In the genomic region with DNA sequence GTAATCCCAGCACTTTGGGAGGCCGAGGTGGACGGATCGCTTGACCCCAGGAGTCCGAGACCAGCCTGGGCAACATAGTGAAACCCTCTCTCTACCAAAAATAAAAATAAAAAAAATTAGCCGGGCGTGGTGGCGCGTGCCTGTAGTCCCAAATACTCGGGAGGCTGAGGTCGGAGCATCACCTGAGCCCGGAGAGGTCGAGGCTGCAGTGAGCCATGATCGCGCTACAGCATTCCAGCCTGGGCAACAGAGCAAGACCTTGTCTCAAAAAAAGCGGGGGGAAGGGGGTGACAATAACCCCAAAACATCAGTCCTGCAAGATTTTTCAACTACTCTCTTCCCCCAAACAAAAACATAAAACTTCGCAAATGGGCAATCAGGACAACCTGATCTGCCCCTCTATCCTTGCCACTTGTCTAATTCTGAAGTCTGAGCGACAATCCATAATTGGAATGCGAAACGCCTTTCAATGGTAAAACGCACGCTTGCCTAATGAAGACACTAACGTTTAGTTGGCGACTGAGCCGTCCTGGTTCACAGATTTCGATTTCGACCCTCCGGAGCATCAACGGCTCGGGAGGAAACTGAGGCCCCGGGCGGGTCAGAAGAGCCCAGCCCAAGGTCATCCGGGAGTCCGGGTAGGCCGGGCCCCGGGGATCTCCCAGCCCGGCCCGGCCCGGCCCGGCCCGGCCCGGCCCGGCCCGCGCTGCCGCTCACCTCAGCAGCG, we compare ENCODE assay signal across 8 cellular contexts. TPM values are rescaled to one million over a fixed set of nuclear protein-coding genes. Genes with fewer than 3 reads are reported as not detected.
A peak's percentile ranks its signal among the peaks of the same experiment; 100 is the strongest.
DNase-seq lines count a peak whose midpoint lies in the region; ATAC-seq and TF ChIP-seq lines count a peak whose summit lies in the region.

No MANE protein-coding gene starts in this region.

- ATAC-seq in GM21367 (IDR thresholded peaks at IDR 0.05; ENCODE audit: unreplicated experiment): peak; percentile 1

- peaks cover 7% of the 10 kb centered on the region for H3K36me3 Mint-ChIP-seq in activated naive CD8-positive, alpha-beta T cell

- TF ChIP-seq CTCF in kidney epithelial cell (IDR thresholded peaks at IDR 0.05; ENCODE audit: insufficient read depth, low read length, poor library complexity, severe bottlenecking) (no peak), testis (IDR thresholded peaks at IDR 0.05) (no peak)

- H3K4me1 ChIP-seq in ACC112 (ENCODE audit: control insufficient read depth, insufficient read depth, low read length, unreplicated experiment) (peaks cover 42% of the 10 kb centered on the region), testis (peaks cover 25% of the 10 kb centered on the region)

- WGBS in testis, 2 donors: 4 to 6% methylated on average over 29 to 45 of the region's 46 CpGs

- no peaks in the 10 kb centered on the region for H3K9me3 Mint-ChIP-seq in activated naive CD8-positive, alpha-beta T cell (ENCODE audit: low read depth)

- H3K4me3 ChIP-seq in ACC112 (ENCODE audit: low read depth, low read length) (peak overlapping the region; percentile 87), kidney epithelial cell (ENCODE audit: low read depth, low read length) (peak overlapping the region; percentile 62), testis (peak overlapping the region; percentile 95 to 97)

- H3K27ac ChIP-seq in ACC112 (ENCODE audit: low read depth, low read length): peak overlapping the region; percentile 72
- peak overlapping the region; percentile 92 to 94 for H3K27ac ChIP-seq in testis

- H3K79me2 ChIP-seq in ACC112 (ENCODE audit: control insufficient read depth, insufficient read depth, low read length, unreplicated experiment): peaks cover 55% of the 10 kb centered on the region

- intact Hi-C loops in testis (cut with DNase I; ENCODE audit: low total_unique reads): no loop called here

- TF ChIP-seq POLR2A in testis (IDR thresholded peaks at IDR 0.05): no peak

- peak overlapping the region; percentile 96 for H2AFZ ChIP-seq in ACC112 (ENCODE audit: low read length, unreplicated experiment)

- H3K9me3 ChIP-seq in testis: no peaks in the 10 kb centered on the region

- no peaks in the 10 kb centered on the region for H3K27me3 ChIP-seq in ACC112 (ENCODE audit: insufficient read depth, low read length)
- no peaks in the 10 kb centered on the region for H3K27me3 ChIP-seq in kidney epithelial cell (ENCODE audit: control insufficient read depth, insufficient read depth, low read length)
- H3K27me3 ChIP-seq in testis: no peaks in the 10 kb centered on the region

- H3K27me3 Mint-ChIP-seq in activated naive CD8-positive, alpha-beta T cell: no peaks in the 10 kb centered on the region

- peaks cover 14% of the 10 kb centered on the region; the same call in 1 of the 2 replicates for H3K36me3 ChIP-seq in ACC112 (ENCODE audit: insufficient read depth, low read length)
- H3K36me3 ChIP-seq in kidney epithelial cell (ENCODE audit: control insufficient read depth, insufficient read depth, low read length): no peaks in the 10 kb centered on the region
- H3K36me3 ChIP-seq in testis (ENCODE audit: low read depth, missing control alignments): no peaks in the 10 kb centered on the region

- peak overlapping the region; percentile 70 for H3K27ac Mint-ChIP-seq in activated naive CD8-positive, alpha-beta T cell

- H3K4me1 Mint-ChIP-seq in activated naive CD8-positive, alpha-beta T cell (ENCODE audit: low read depth): peaks cover 17% of the 10 kb centered on the region

- DNase-seq in kidney epithelial cell (ENCODE audit: low read depth): no peak
- peak; percentile 36 for DNase-seq in testis
- no peak for DNase-seq in iPS-NIHi11 (ENCODE audit: low spot score)
- DNase-seq in superior temporal gyrus (ENCODE audit: extremely low spot score): no peak
- no peak for DNase-seq in NCI-H524 (lab: John Stamatoyannopoulos, UW)

- H3K4me3 Mint-ChIP-seq in activated naive CD8-positive, alpha-beta T cell: no peak overlapping the region

RNA-seq across cellular contexts. Expression of gene BTBD1, which starts 0.9 kb away (rescaled TPM):
- total RNA-seq in kidney epithelial cell: 85.4 and 90.0 TPM in 2 replicates
- total RNA-seq in testis: 100 to 1,000 TPM in 1 of 2 donors, 10 to 100 TPM in 1; 94.6 to 104 TPM
- 118 TPM for polyA plus RNA-seq in testis (ENCODE audit: insufficient read depth, low read depth, low replicate concordance)

RNA-seq across cellular contexts. Expression of gene TM6SF1, which starts 41.2 kb away (rescaled TPM):
- total RNA-seq in kidney epithelial cell (17.4 and 21.4 TPM in 2 replicates), testis (1 to 10 TPM; 3.0 to 5.0 TPM)
- 9.7 TPM for polyA plus RNA-seq in testis (ENCODE audit: insufficient read depth, low read depth, low replicate concordance)

RNA-seq across cellular contexts. Expression of gene C15orf40, which starts 54.8 kb away (rescaled TPM):
- total RNA-seq in kidney epithelial cell (9.9 and 21.2 TPM in 2 replicates), testis (10 to 100 TPM; 22.8 to 24.7 TPM)
- polyA plus RNA-seq in testis (ENCODE audit: insufficient read depth, low read depth, low replicate concordance): 55.2 TPM
